ENCODE assay signal across 9 cellular contexts in the genomic region with DNA sequence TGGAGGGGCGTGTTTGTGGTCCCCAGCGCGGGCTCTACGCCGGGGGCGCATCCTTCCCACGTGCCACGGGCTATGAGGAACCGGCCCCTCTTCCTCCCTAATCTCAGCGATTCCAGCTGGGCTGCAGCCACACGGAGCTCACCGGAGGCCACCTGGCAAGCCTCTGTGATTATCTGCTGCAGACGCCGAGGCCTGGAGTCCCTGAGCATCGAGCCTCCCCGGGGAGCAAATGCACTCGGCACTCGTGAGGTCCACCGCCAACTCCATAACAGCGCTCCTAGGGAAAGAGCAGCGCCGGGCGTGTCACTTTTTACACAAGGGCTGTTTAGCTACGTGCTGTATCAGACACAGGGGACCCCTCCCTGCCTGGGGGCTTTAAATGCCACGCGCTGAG.
DNase-seq lines count a peak whose midpoint lies in the region; ATAC-seq and TF ChIP-seq lines count a peak whose summit lies in the region.
"Had no signal": no experiment of that assay in that cellular context is flagged by ENCODE, and none has a peak within 500 bp of the region (broad histone marks: within the 10 kb centered on the region; RNA-seq: fewer than 3 reads in every experiment).

No MANE protein-coding gene starts in this region.

- peak; percentile 14 for DNase-seq in stimulated activated CD4-positive, alpha-beta T cell treated with anti-CD3 and anti-CD28 coated beads, Interleukin-15, amount 100 ng/mL, for 24 hours
- DNase-seq in stimulated activated CD4-positive, alpha-beta T cell treated with anti-CD3 and anti-CD28 coated beads, Interleukin-4, amount 100 ng/mL, for 4 hours = no peak
- DNase-seq in NCI-H2227 treated with DMSO at 0.1 percent for 48 hours (lab: John Stamatoyannopoulos, UW) (peak; percentile 20), dorsolateral prefrontal cortex (no peak), GM23248 (no peak), gastrocnemius medialis (no peak)
- DNase-seq: GDM1 had no signal

- no peak for TF ChIP-seq CTCF in dorsolateral prefrontal cortex (IDR thresholded peaks at IDR 0.05 in 54 of 56, conservative IDR thresholded peaks at IDR 0.05 in 2 of 56; ENCODE audit: low read depth in 1 of 56, partially characterized antibody in 56 of 56)
- no peak for TF ChIP-seq CTCF in gastrocnemius medialis (IDR thresholded peaks at IDR 0.05 in 4 of 5, conservative IDR thresholded peaks at IDR 0.05 in 1 of 5)

- H3K79me2 ChIP-seq in GM23248 (ENCODE audit: insufficient read depth) = no peaks in the 10 kb centered on the region

- no peaks in the 10 kb centered on the region for H3K9me2 ChIP-seq in GM23248 (ENCODE audit: insufficient read depth)

- H3K9ac ChIP-seq in GM23248 = no peak overlapping the region

- H3K27me3 ChIP-seq in dorsolateral prefrontal cortex (peaks cover 0 to 25% (median 0%) of the 10 kb centered on the region in 45 donors), GM23248 (replicated peaks; ENCODE audit: insufficient read depth) (no peaks in the 10 kb centered on the region; the same call in 1 of the 2 replicates), gastrocnemius medialis (peaks cover 2 to 22% (median 19%) of the 10 kb centered on the region in 3 donors)

- no peak for TF ChIP-seq POLR2A in gastrocnemius medialis (IDR thresholded peaks at IDR 0.05)

- 41% methylated on average over 26 of the region's 26 CpGs for WGBS in urinary bladder
- 53 to 56% methylated on average over 25 to 26 of the region's 26 CpGs for WGBS in GM23248 (ENCODE audit: low coverage in 1 of 2, low lambda C conversion rate in 2 of 2, missing lambda C conversion rate in 2 of 2), 2 experiments

- intact Hi-C loops in dorsolateral prefrontal cortex (cut with DNase I) (no loop called here), gastrocnemius medialis (cut with DNase I; ENCODE audit: low total_unique reads) (no loop called here)

- H4K20me1 ChIP-seq in GM23248 (ENCODE audit: insufficient read depth) = no peaks in the 10 kb centered on the region

- H2AFZ ChIP-seq in GM23248 = no peak overlapping the region

- H3K4me2 ChIP-seq in GM23248 (ENCODE audit: unreplicated experiment) = no peak overlapping the region

- no peaks in the 10 kb centered on the region for H3K4me1 ChIP-seq in urinary bladder (ENCODE audit: insufficient read depth)
- no peaks in the 10 kb centered on the region for H3K4me1 ChIP-seq in GM23248 (ENCODE audit: insufficient read depth)
- H3K4me1 ChIP-seq in gastrocnemius medialis = no peaks in the 10 kb centered on the region

- H3K9me3 ChIP-seq in GM23248 (ENCODE audit: low read depth) (no peaks in the 10 kb centered on the region), gastrocnemius medialis (no peaks in the 10 kb centered on the region)

- no peaks in the 10 kb centered on the region for H3F3A ChIP-seq in GM23248 (ENCODE audit: insufficient read depth)

- H3K4me3 ChIP-seq in dorsolateral prefrontal cortex = peak overlapping the region in 38 of 59 donors; percentile 1 to 62 (median 42)
- peak overlapping the region; percentile 17 for H3K4me3 ChIP-seq in urinary bladder (ENCODE audit: low read depth, low read length)
- H3K4me3 ChIP-seq in GM23248 = no peak overlapping the region
- no peak overlapping the region for H3K4me3 ChIP-seq in gastrocnemius medialis

- peak overlapping the region in 3 of 59 donors; percentile 6 to 43 (median 22) for H3K27ac ChIP-seq in dorsolateral prefrontal cortex
- H3K27ac ChIP-seq in urinary bladder (ENCODE audit: low read depth) = no peak overlapping the region
- no peak overlapping the region for H3K27ac ChIP-seq in GM23248
- H3K27ac ChIP-seq in gastrocnemius medialis = no peak overlapping the region

- ATAC-seq in HG03108 (IDR thresholded peaks at IDR 0.05; ENCODE audit: unreplicated experiment) (no peak), gastrocnemius medialis (no peak)

- H3K36me3 ChIP-seq in urinary bladder (ENCODE audit: insufficient read depth) (no peaks in the 10 kb centered on the region), GM23248 (ENCODE audit: low read depth) (no peaks in the 10 kb centered on the region), gastrocnemius medialis (no peaks in the 10 kb centered on the region)

- in situ Hi-C loops in GM23248 (cut with MboI) (no loop called here), gastrocnemius medialis (cut with MboI; ENCODE audit: low sequenced_read_pairs in 4 of 4) (no loop called here)

Comparison
In these comparisons a context has a peak if more than half of its experiments do, and no peak if none do; other contexts are left out.
1. DNase-seq: peak in stimulated activated CD4-positive, alpha-beta T cell treated with anti-CD3 and anti-CD28 coated beads, Interleukin-15, amount 100 ng/mL, for 24 hours (single experiment) and NCI-H2227 treated with DMSO at 0.1 percent for 48 hours (single experiment); none in stimulated activated CD4-positive, alpha-beta T cell treated with anti-CD3 and anti-CD28 coated beads, Interleukin-4, amount 100 ng/mL, for 4 hours (0 of 2), dorsolateral prefrontal cortex (0 of 10), GM23248 (single experiment) and gastrocnemius medialis (0 of 2).
2. H3K4me3 ChIP-seq: peak in dorsolateral prefrontal cortex (38 of 59) and urinary bladder (single experiment); none in GM23248 (single experiment) and gastrocnemius medialis (0 of 4).